ENCODE assay signal across 9 cellular contexts in genomic region chr3:17039579-17039978, GRCh38.
DNase-seq lines count a peak whose midpoint lies in the region; ATAC-seq and TF ChIP-seq lines count a peak whose summit lies in the region.
"Had no signal": no experiment of that assay in that cellular context is flagged by ENCODE, and none has a peak within 500 bp of the region (broad histone marks: within the 10 kb centered on the region; RNA-seq: fewer than 3 reads in every experiment).

No MANE protein-coding gene starts in this region.

- H3K4me3 ChIP-seq in upper lobe of right lung: no peak overlapping the region

- no peak overlapping the region for H3K27ac ChIP-seq in upper lobe of right lung

- TF ChIP-seq CTCF in upper lobe of right lung (IDR thresholded peaks at IDR 0.05): no peak

- no peaks in the 10 kb centered on the region for H3K9me3 ChIP-seq in upper lobe of right lung

- peaks cover 11% of the 10 kb centered on the region for H3K4me1 ChIP-seq in upper lobe of right lung

- intact Hi-C loops in Right ventricle myocardium superior (cut with DNase I) (loop anchor here (10.0 kb wide), 1 partner anchor 755 kb away; no protein-coding TSS in a partner anchor), cardiac septum (cut with DNase I) (loop anchor here (2.0 to 10.0 kb wide), 5 partner anchors 98 to 437 kb away; partner anchors contain the start of gene PLCL2), upper lobe of right lung (cut with DNase I) (no loop called here)

- no peaks in the 10 kb centered on the region for H3K36me3 ChIP-seq in upper lobe of right lung

- no peaks in the 10 kb centered on the region for H3K27me3 ChIP-seq in upper lobe of right lung

- no peak for DNase-seq in Right ventricle myocardium superior
- no peak for DNase-seq in cardiac septum (ENCODE audit: low spot score)
- DNase-seq in SW480 (ENCODE audit: low spot score): peak; percentile 69
- DNase-seq in glomerular visceral epithelial cell (ENCODE audit: extremely low spot score): peak; percentile 74
- no peak for DNase-seq in upper lobe of right lung
- no peak for DNase-seq in NCI-H748 treated with DMSO at 0.1 percent for 48 hours (lab: John Stamatoyannopoulos, UW)
- DNase-seq in midbrain (lab: John Stamatoyannopoulos, UW): no peak
- DNase-seq in activated effector memory CD4-positive, alpha-beta T cell treated with Interleukin-2 at 50 U/mL for 16 hours: no peak
- DNase-seq: RPMI8226 had no signal

- peak; percentile 45 for ATAC-seq in Right ventricle myocardium superior (ENCODE audit: poor library complexity)
- peak; percentile 84 for ATAC-seq in upper lobe of right lung

Comparison
In these comparisons a context has a peak if more than half of its experiments do, and no peak if none do; other contexts are left out.
1. DNase-seq: peak in SW480 (single experiment) and glomerular visceral epithelial cell (single experiment); none in Right ventricle myocardium superior (single experiment), cardiac septum (single experiment), upper lobe of right lung (single experiment), NCI-H748 treated with DMSO at 0.1 percent for 48 hours (single experiment), midbrain (single experiment) and activated effector memory CD4-positive, alpha-beta T cell treated with Interleukin-2 at 50 U/mL for 16 hours (single experiment).